ENCODE assay signal across 1 cellular context in genomic region chr14:92655372-92655771, GRCh38.
TF ChIP-seq lines count a peak whose summit lies in the region.

No MANE protein-coding gene starts in this region.

TF ChIP-seq in GM23338, 12 proteins besides CTCF, POLR2A, EP300 and RAD21 (continued from another document):
- TF ChIP-seq ZNF462 (CRISPR knock-in tag; IDR thresholded peaks at IDR 0.05) (no peak), ZNF114 (CRISPR knock-in tag; IDR thresholded peaks at IDR 0.05) (no peak)
